In genomic region chr5:81520769-81521168, GRCh38 we compare ENCODE assay signal across 23 cellular contexts.
DNase-seq lines count a peak whose midpoint lies in the region; ATAC-seq, FAIRE-seq and TF ChIP-seq lines count a peak whose summit lies in the region.
"Had no signal": no experiment of that assay in that cellular context is flagged by ENCODE, and none has a peak within 500 bp of the region (broad histone marks: within the 10 kb centered on the region; RNA-seq: fewer than 3 reads in every experiment).

No MANE protein-coding gene starts in this region.

- no peak overlapping the region; the same call in 1 of the 2 replicates for H3K27ac ChIP-seq in KMS-11
- H3K27ac ChIP-seq: BLaER1, C4-2B, GM23248 had no signal

- no peaks in the 10 kb centered on the region for H3K9me3 Mint-ChIP-seq in activated T-cell treated with anti-CD3 and anti-CD28 coated beads, Interleukin-2, amount 50 U/mL, for 72 hours
- H3K9me3 Mint-ChIP-seq: CD4-positive, CD25-positive, alpha-beta regulatory T cell; CD8-positive, alpha-beta T cell had no signal

- H3K36me3 ChIP-seq in KMS-11 (ENCODE audit: insufficient read depth) = no peaks in the 10 kb centered on the region
- H3K36me3 ChIP-seq: BLaER1 had no signal

- TF ChIP-seq CTCF in D721Med (IDR thresholded peaks at IDR 0.05; ENCODE audit: insufficient read depth, missing control alignments) = no peak
- TF ChIP-seq CTCF in KMS-11 (conservative IDR thresholded peaks at IDR 0.05; ENCODE audit: low read depth, low read length) = no peak

- H3K4me2 ChIP-seq in KMS-11 = peak overlapping the region; percentile 27
- H3K4me2 ChIP-seq: BLaER1 had no signal

- peaks cover 17% of the 10 kb centered on the region for H3K4me1 Mint-ChIP-seq in activated T-cell treated with anti-CD3 and anti-CD28 coated beads, Interleukin-2, amount 50 U/mL, for 72 hours (ENCODE audit: low read depth)

- no peak overlapping the region for H3K4me3 ChIP-seq in KMS-11 (IDR thresholded peaks at IDR 0.05; ENCODE audit: insufficient read depth, low read depth, low read length)
- H3K4me3 ChIP-seq: BLaER1, GM12878, GM23248 had no signal

- no peak overlapping the region for H3K9ac ChIP-seq in KMS-11
- H3K9ac ChIP-seq: BLaER1, GM23248 had no signal

- no peak overlapping the region for H3K27ac Mint-ChIP-seq in activated T-cell treated with anti-CD3 and anti-CD28 coated beads, Interleukin-2, amount 50 U/mL, for 72 hours
- H3K27ac Mint-ChIP-seq: B cell; CD4-positive, CD25-positive, alpha-beta regulatory T cell; CD8-positive, alpha-beta T cell had no signal

- FAIRE-seq in D721Med (lab: Jason Lieb, UNC) (peak; percentile 32), TTC549 (lab: Jason Lieb, UNC) (peak; percentile 40), colon (lab: Jason Lieb, UNC) (peak; percentile 43)
- FAIRE-seq: GM12878, H1 had no signal

- DNase-seq in D721Med (ENCODE audit: insufficient read length, low spot score) (no peak), NCI-H1105 (lab: John Stamatoyannopoulos, UW) (no peak), NCI-H1092 treated with DMSO at 0.1 percent for 48 hours (lab: John Stamatoyannopoulos, UW) (no peak)
- DNase-seq in activated T-cell treated with anti-CD3 and anti-CD28 coated beads, Interleukin-2, amount 50 U/mL, for 72 hours = no peak
- DNase-seq in stimulated activated naive CD4-positive, alpha-beta T cell treated with Interleukin-2 at 50 U/mL for 16 hours (lab: John Stamatoyannopoulos, UW) = no peak
- DNase-seq: Caco-2; CD4-positive, CD25-positive, alpha-beta regulatory T cell; CD8-positive, alpha-beta T cell; DMS 273 treated with DMSO at 0.1 percent for 48 hours; DMS79; EL; GDM1; GM23248; H7; HCEC 1CT had no signal

- H4K20me1 ChIP-seq in KMS-11 (ENCODE audit: insufficient read depth) = no peaks in the 10 kb centered on the region

- no peak overlapping the region for H3K4me3 Mint-ChIP-seq in activated T-cell treated with anti-CD3 and anti-CD28 coated beads, Interleukin-2, amount 50 U/mL, for 72 hours
- H3K4me3 Mint-ChIP-seq: B cell; CD4-positive, CD25-positive, alpha-beta regulatory T cell; CD8-positive, alpha-beta T cell had no signal

- ATAC-seq in activated T-cell treated with anti-CD3 and anti-CD28 coated beads, Interleukin-2, amount 50 U/mL, for 72 hours (replicated peaks in 1 of 2) = no peak
- ATAC-seq: CD8-positive, alpha-beta T cell; GM12878 had no signal

- H3K27me3 Mint-ChIP-seq in activated T-cell treated with anti-CD3 and anti-CD28 coated beads, Interleukin-2, amount 50 U/mL, for 72 hours (ENCODE audit: low read depth) = no peaks in the 10 kb centered on the region
- H3K27me3 Mint-ChIP-seq: B cell; CD4-positive, CD25-positive, alpha-beta regulatory T cell had no signal

- H3K36me3 Mint-ChIP-seq in activated T-cell treated with anti-CD3 and anti-CD28 coated beads, Interleukin-2, amount 50 U/mL, for 72 hours (ENCODE audit: insufficient read depth in 2 of 2) = no peaks in the 10 kb centered on the region
- H3K36me3 Mint-ChIP-seq: CD4-positive, CD25-positive, alpha-beta regulatory T cell; CD8-positive, alpha-beta T cell had no signal

- H2AFZ ChIP-seq in KMS-11 (ENCODE audit: low read depth) = no peak overlapping the region
- H2AFZ ChIP-seq: GM23248 had no signal

- H3K4me1 ChIP-seq in KMS-11 (ENCODE audit: low read depth, poor library complexity, severe bottlenecking) = peaks cover 66% of the 10 kb centered on the region
- H3K4me1 ChIP-seq: BLaER1, Caco-2 had no signal

- H3K27me3 ChIP-seq in KMS-11 (ENCODE audit: insufficient read depth, low read depth) = no peaks in the 10 kb centered on the region
- H3K27me3 ChIP-seq: BLaER1 had no signal

- H3K79me2 ChIP-seq in KMS-11 (ENCODE audit: insufficient read depth, low read depth) = no peaks in the 10 kb centered on the region
